ENCODE assay signal across 8 cellular contexts in the genomic region with DNA sequence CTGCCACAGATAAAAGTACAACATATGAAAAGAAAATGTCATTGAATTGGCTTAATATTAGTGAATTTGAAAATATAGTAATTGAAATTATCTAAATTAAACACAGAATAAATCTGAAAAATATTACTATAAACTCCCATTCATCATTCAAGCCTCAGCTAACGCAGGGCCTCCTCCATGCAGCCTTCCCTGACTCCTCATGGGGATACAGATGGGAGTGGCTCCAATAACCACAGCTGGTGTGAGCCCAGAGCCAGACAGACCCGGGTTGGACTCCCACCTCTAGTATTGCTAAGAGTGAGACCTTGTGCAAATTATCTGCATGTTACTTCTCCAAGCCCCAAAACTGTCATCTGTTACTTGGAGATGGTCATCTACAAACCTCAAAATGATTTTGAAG. TPM values are rescaled to one million over a fixed set of nuclear protein-coding genes. Genes with fewer than 3 reads are reported as not detected.
"Had no signal": no experiment of that assay in that cellular context is flagged by ENCODE, and none has a peak within 500 bp of the region (broad histone marks: within the 10 kb centered on the region; RNA-seq: fewer than 3 reads in every experiment).

No MANE protein-coding gene starts in this region.

- ATAC-seq: HepG2 had no signal

- FAIRE-seq: HepG2, HTR-8/SVneo had no signal

- H3K27ac ChIP-seq: HL-60 had no signal

- DNase-seq: IMR-90, KBM-7, KG1 had no signal

RNA-seq across cellular contexts. Expression of a gene that starts 44.9 kb away (rescaled TPM):
- total RNA-seq: HepG2, HT-29, HT1080, IMR-90 had no signal
- polyA plus RNA-seq: HepG2, IMR-90 had no signal
